8 cellular contexts compared by ENCODE assay signal in genomic region chr17:67718325-67718941, GRCh38. TPM values are rescaled to one million over a fixed set of nuclear protein-coding genes. Genes with fewer than 3 reads are reported as not detected.
DNase-seq lines count a peak whose midpoint lies in the region; ATAC-seq and TF ChIP-seq lines count a peak whose summit lies in the region.

No MANE protein-coding gene starts in this region.

- 1 to 3% methylated on average over 4 to 16 of the region's 16 CpGs for WGBS in endodermal cell (ENCODE audit: insufficient coverage in 1 of 2, insufficient read length in 1 of 2), 2 experiments
- WGBS in tibial nerve, 2 donors: 0 to 2% methylated on average over 16 of the region's 16 CpGs

- H3K36me3 Mint-ChIP-seq in endodermal cell (ENCODE audit: low read depth) (peaks cover 27% of the 10 kb centered on the region), naive B cell (peaks cover 6 to 18% of the 10 kb centered on the region in 2 donors)

- H3K9me3 ChIP-seq in endodermal cell (ENCODE audit: control insufficient read depth, low read length) (peaks cover 2% of the 10 kb centered on the region), tibial nerve (no peaks in the 10 kb centered on the region)

- TF ChIP-seq CTCF in endodermal cell (conservative IDR thresholded peaks at IDR 0.05) (no peak), tibial nerve (IDR thresholded peaks at IDR 0.05) (no peak)

- H3K27ac ChIP-seq in endodermal cell (ENCODE audit: low read depth, low read length): peak overlapping the region; percentile 74
- peak overlapping the region; percentile 82 to 93 (median 90) for H3K27ac ChIP-seq in tibial nerve

- H3K4me1 Mint-ChIP-seq in endodermal cell: peaks cover 4% of the 10 kb centered on the region
- H3K4me1 Mint-ChIP-seq in naive B cell: peaks cover 16 to 28% (median 17%) of the 10 kb centered on the region in 3 donors

- TF ChIP-seq EP300 in tibial nerve (IDR thresholded peaks at IDR 0.05): no peak

- H3K27me3 ChIP-seq in endodermal cell (ENCODE audit: control insufficient read depth, insufficient read depth, low read length, poor library complexity, severe bottlenecking): no peaks in the 10 kb centered on the region
- no peaks in the 10 kb centered on the region for H3K27me3 ChIP-seq in tibial nerve

- ATAC-seq in HG03457 (IDR thresholded peaks at IDR 0.05; ENCODE audit: unreplicated experiment): peak; percentile 7
- ATAC-seq in naive B cell (ENCODE audit: low read depth in 2 of 2): peak in 1 of 2 donors; percentile 12
- ATAC-seq in GM19351 (IDR thresholded peaks at IDR 0.05; ENCODE audit: unreplicated experiment): no peak

- H3K4me3 Mint-ChIP-seq in endodermal cell (peak overlapping the region; percentile 96), naive B cell (peak overlapping the region; percentile 97 to 100 (median 100))

- peak overlapping the region; percentile 94 for H3K9ac ChIP-seq in endodermal cell (ENCODE audit: extremely low read depth, low read length, poor library complexity, severe bottlenecking)

- H3K4me1 ChIP-seq in endodermal cell (ENCODE audit: control insufficient read depth, insufficient read depth, low read length) (peaks cover 2% of the 10 kb centered on the region), tibial nerve (peaks cover 0 to 22% (median 12%) of the 10 kb centered on the region in 4 donors)

- H3K36me3 ChIP-seq in endodermal cell (ENCODE audit: control insufficient read depth, insufficient read depth, low read length): peaks cover 31% of the 10 kb centered on the region
- H3K36me3 ChIP-seq in tibial nerve: peaks cover 0 to 28% (median 11%) of the 10 kb centered on the region in 3 donors

- H3K9me3 Mint-ChIP-seq in endodermal cell (peaks cover 2% of the 10 kb centered on the region), naive B cell (peaks cover 0 to 2% (median 0%) of the 10 kb centered on the region in 7 donors)

- TF ChIP-seq POLR2A in tibial nerve (IDR thresholded peaks at IDR 0.05): no peak

- DNase-seq in NCI-H82 (lab: John Stamatoyannopoulos, UW): peak; percentile 70
- no peak for DNase-seq in NCI-H82 treated with DMSO at 0.1 percent for 48 hours (lab: John Stamatoyannopoulos, UW; ENCODE audit: unreplicated experiment)
- DNase-seq in T-helper 9 cell: peak; percentile 13
- peak; percentile 82 for DNase-seq in endodermal cell
- DNase-seq in naive B cell: no peak
- DNase-seq in tibial nerve (ENCODE audit: low spot score in 2 of 2): peak in 1 of 2 donors; percentile 5

- peak overlapping the region; percentile 99 for H3K27ac Mint-ChIP-seq in endodermal cell
- peak overlapping the region; percentile 97 to 100 (median 99) for H3K27ac Mint-ChIP-seq in naive B cell

- H3K27me3 Mint-ChIP-seq in endodermal cell (ENCODE audit: insufficient read depth) (no peaks in the 10 kb centered on the region), naive B cell (no peaks in the 10 kb centered on the region)

- peak overlapping the region; percentile 93 for H3K4me3 ChIP-seq in endodermal cell (ENCODE audit: low read length)
- H3K4me3 ChIP-seq in tibial nerve: peak overlapping the region; percentile 81 to 91 (median 88)

RNA-seq across cellular contexts. Expression of gene NOL11, which starts 0.7 kb away (rescaled TPM):
- total RNA-seq in endodermal cell (10 to 100 TPM; 48.3 to 60.7 TPM), tibial nerve (10 to 100 TPM; 21.6 to 35.8 (median 32.1) TPM)
- 61.8 TPM for polyA plus RNA-seq in endodermal cell (2013, experiment 1 of 2)
- polyA plus RNA-seq in endodermal cell (2013, experiment 2 of 2): 55.2 TPM
- polyA plus RNA-seq in naive B cell (ENCODE audit: low read depth in 6 of 6): 10 to 100 TPM; 22.6 to 34.2 (median 27.7) TPM

Comparison
In these comparisons a context has a peak if more than half of its experiments do, and no peak if none do; other contexts are left out.
1. DNase-seq: peak in NCI-H82 (single experiment), T-helper 9 cell (single experiment) and endodermal cell (single experiment); none in NCI-H82 treated with DMSO at 0.1 percent for 48 hours (single experiment) and naive B cell (single experiment).